8 cellular contexts compared by ENCODE assay signal in genomic region chr5:143398451-143399237, GRCh38. TPM values are rescaled to one million over a fixed set of nuclear protein-coding genes. Genes with fewer than 3 reads are reported as not detected.
DNase-seq lines count a peak whose midpoint lies in the region; ATAC-seq and TF ChIP-seq lines count a peak whose summit lies in the region.

No MANE protein-coding gene starts in this region.

- DNase-seq in right cardiac atrium (no peak), Right ventricle myocardium superior (no peak), adipocyte (ENCODE audit: low read depth) (peak; percentile 46), lower lobe of right lung (no peak), aorta (no peak), retina (no peak)

- no peaks in the 10 kb centered on the region for H3K27me3 ChIP-seq in right cardiac atrium (ENCODE audit: control insufficient read depth, insufficient read depth)
- no peaks in the 10 kb centered on the region for H3K27me3 ChIP-seq in adipocyte (replicated peaks; ENCODE audit: control insufficient read depth, insufficient read depth, low read length)
- no peaks in the 10 kb centered on the region for H3K27me3 ChIP-seq in lower lobe of right lung (ENCODE audit: low read depth)
- no peaks in the 10 kb centered on the region for H3K27me3 ChIP-seq in aorta (ENCODE audit: control insufficient read depth in 1 of 2, insufficient read depth in 2 of 2, low read length in 1 of 2)

- peak overlapping the region; percentile 97 for H3K9ac ChIP-seq in adipocyte (ENCODE audit: low read length)

- H3K4me3 ChIP-seq in right cardiac atrium (ENCODE audit: low read length) (peak overlapping the region; percentile 78), adipocyte (ENCODE audit: low read length) (peak overlapping the region; percentile 93), lower lobe of right lung (peak overlapping the region; percentile 92), aorta (ENCODE audit: low read length in 2 of 2) (peak overlapping the region; percentile 36 to 69)

- intact Hi-C loops in right cardiac atrium (cut with DNase I) (loop anchor here in 1 of 4 donors (10.0 kb wide), 1 partner anchor 294 kb away; no protein-coding TSS in a partner anchor), Right ventricle myocardium superior (cut with DNase I) (no loop called here), lower lobe of right lung (cut with DNase I) (no loop called here), aorta (cut with DNase I) (no loop called here)

- peaks cover 3% of the 10 kb centered on the region for H3K4me1 ChIP-seq in right cardiac atrium (ENCODE audit: control insufficient read depth, insufficient read depth, low read length)
- peaks cover 37% of the 10 kb centered on the region for H3K4me1 ChIP-seq in adipocyte (ENCODE audit: control insufficient read depth, insufficient read depth, low read length)
- peaks cover 75% of the 10 kb centered on the region for H3K4me1 ChIP-seq in lower lobe of right lung
- H3K4me1 ChIP-seq in aorta (ENCODE audit: control insufficient read depth in 1 of 2, insufficient read depth in 2 of 2, low read length in 2 of 2): peaks cover 10 to 11% of the 10 kb centered on the region in 2 donors

- WGBS in right cardiac atrium: 26% methylated on average over 8 of the region's 8 CpGs
- 43 to 49% methylated on average over 8 of the region's 8 CpGs for WGBS in aorta, 2 donors

- no peaks in the 10 kb centered on the region for H3K9me3 ChIP-seq in right cardiac atrium (ENCODE audit: control insufficient read depth, low read length)
- no peaks in the 10 kb centered on the region for H3K9me3 ChIP-seq in adipocyte (ENCODE audit: control insufficient read depth, low read length)
- H3K9me3 ChIP-seq in lower lobe of right lung: no peaks in the 10 kb centered on the region
- no peaks in the 10 kb centered on the region for H3K9me3 ChIP-seq in aorta (ENCODE audit: control insufficient read depth, low read length)

- H3K27ac ChIP-seq in right cardiac atrium (ENCODE audit: low read length) (no peak overlapping the region), lower lobe of right lung (no peak overlapping the region), aorta (ENCODE audit: low read depth in 1 of 2, low read length in 2 of 2) (no peak overlapping the region)

- ATAC-seq in right cardiac atrium (no peak), Right ventricle myocardium superior (ENCODE audit: poor library complexity) (no peak), lower lobe of right lung (no peak), aorta (ENCODE audit: low FRiP score) (no peak), HG03460 (IDR thresholded peaks at IDR 0.05; ENCODE audit: unreplicated experiment) (no peak), GM21717 (IDR thresholded peaks at IDR 0.05; ENCODE audit: unreplicated experiment) (no peak)

- TF ChIP-seq CTCF in lower lobe of right lung (IDR thresholded peaks at IDR 0.05): no peak

- H3K36me3 ChIP-seq in adipocyte (ENCODE audit: control insufficient read depth, insufficient read depth, low read length, severe bottlenecking): peaks cover 10% of the 10 kb centered on the region
- H3K36me3 ChIP-seq in lower lobe of right lung: no peaks in the 10 kb centered on the region
- H3K36me3 ChIP-seq in aorta (ENCODE audit: control insufficient read depth in 1 of 2, insufficient read depth in 2 of 2, low read length in 1 of 2): no peaks in the 10 kb centered on the region

RNA-seq across cellular contexts. Expression of gene NR3C1, which starts 4.8 kb away (rescaled TPM):
- total RNA-seq in right cardiac atrium: 10 to 100 TPM; 47.2 to 66.5 (median 50.1) TPM
- 16.5 TPM for polyA plus RNA-seq in right cardiac atrium
- 48.9 TPM for total RNA-seq in Right ventricle myocardium superior
- total RNA-seq in lower lobe of right lung: 110 TPM
- total RNA-seq in aorta: 100 to 1,000 TPM in 1 of 2 donors, 10 to 100 TPM in 1; 61.2 to 105 TPM
- 10 to 100 TPM; 16.0 to 16.8 TPM for polyA plus RNA-seq in aorta
